1 cellular context compared by ENCODE assay signal in genomic region chr11:9568854-9569587, GRCh38.
TF ChIP-seq lines count a peak whose summit lies in the region.

No MANE protein-coding gene starts in this region.

TF ChIP-seq in HepG2, 621 proteins besides CTCF, POLR2A, EP300 and RAD21 (continued from another document and continues in another):
- peak; percentile 64; the same call in 1 of the 2 replicates for TF ChIP-seq YEATS2 (CRISPR knock-in tag; IDR thresholded peaks at IDR 0.05; ENCODE audit: borderline replicate concordance)
- TF ChIP-seq CHD4 (IDR thresholded peaks at IDR 0.05; ENCODE audit: borderline replicate concordance, low read length) = peak; percentile 38; the same call in 1 of the 2 replicates
- peak; percentile 88 for TF ChIP-seq SALL1 (CRISPR knock-in tag; IDR thresholded peaks at IDR 0.05)
- TF ChIP-seq ZNF615 (CRISPR knock-in tag; IDR thresholded peaks at IDR 0.05; ENCODE audit: borderline replicate concordance) = 0 out of 2 replicates have a peak, but pooled peaks have one; percentile 76
- no peak for TF ChIP-seq PCBP2 (optimal IDR thresholded peaks at IDR 0.05; ENCODE audit: low read depth, low read length, poor library complexity, severe bottlenecking)
- no peak for TF ChIP-seq ZNF484 (CRISPR knock-in tag; IDR thresholded peaks at IDR 0.05; ENCODE audit: borderline replicate concordance, low read depth)
- TF ChIP-seq ZNF788 (CRISPR knock-in tag; IDR thresholded peaks at IDR 0.05; ENCODE audit: borderline replicate concordance) = peak; percentile 84; the same call in 1 of the 2 replicates
- no peak for TF ChIP-seq ETV6 (CRISPR knock-in tag; conservative IDR thresholded peaks at IDR 0.05)
- TF ChIP-seq ATM (IDR thresholded peaks at IDR 0.05; ENCODE audit: borderline replicate concordance) = peak; percentile 90; the same call in 1 of the 2 replicates
- no peak for TF ChIP-seq GATA4 (IDR thresholded peaks at IDR 0.05; ENCODE audit: borderline replicate concordance, low read depth)
- 0 out of 2 replicates have a peak, but pooled peaks have one; percentile 24 for TF ChIP-seq TMF1 (CRISPR knock-in tag; IDR thresholded peaks at IDR 0.05; ENCODE audit: low read depth)
- peak; percentile 60; the same call in 1 of the 2 replicates for TF ChIP-seq ZNF614 (CRISPR knock-in tag; IDR thresholded peaks at IDR 0.05; ENCODE audit: borderline replicate concordance)
- no peak for TF ChIP-seq CBX2 (IDR thresholded peaks at IDR 0.05; ENCODE audit: low read depth, low read length)
- no peak for TF ChIP-seq CBX2 (CRISPR knock-in tag; IDR thresholded peaks at IDR 0.05; ENCODE audit: low read depth)
- TF ChIP-seq ELF3 (CRISPR knock-in tag; IDR thresholded peaks at IDR 0.05) = peak; percentile 86
- peak; percentile 75; the same call in 1 of the 2 replicates for TF ChIP-seq ZNF33A (CRISPR knock-in tag; IDR thresholded peaks at IDR 0.05; ENCODE audit: borderline replicate concordance)
- 0 out of 2 replicates have a peak, but pooled peaks have one; percentile 31 for TF ChIP-seq ZKSCAN1 (IDR thresholded peaks at IDR 0.05; ENCODE audit: low read length)
- TF ChIP-seq CBX5 (CRISPR knock-in tag; IDR thresholded peaks at IDR 0.05; ENCODE audit: borderline replicate concordance) = peak; percentile 75; the same call in 1 of the 2 replicates
- TF ChIP-seq, protein P1, sequence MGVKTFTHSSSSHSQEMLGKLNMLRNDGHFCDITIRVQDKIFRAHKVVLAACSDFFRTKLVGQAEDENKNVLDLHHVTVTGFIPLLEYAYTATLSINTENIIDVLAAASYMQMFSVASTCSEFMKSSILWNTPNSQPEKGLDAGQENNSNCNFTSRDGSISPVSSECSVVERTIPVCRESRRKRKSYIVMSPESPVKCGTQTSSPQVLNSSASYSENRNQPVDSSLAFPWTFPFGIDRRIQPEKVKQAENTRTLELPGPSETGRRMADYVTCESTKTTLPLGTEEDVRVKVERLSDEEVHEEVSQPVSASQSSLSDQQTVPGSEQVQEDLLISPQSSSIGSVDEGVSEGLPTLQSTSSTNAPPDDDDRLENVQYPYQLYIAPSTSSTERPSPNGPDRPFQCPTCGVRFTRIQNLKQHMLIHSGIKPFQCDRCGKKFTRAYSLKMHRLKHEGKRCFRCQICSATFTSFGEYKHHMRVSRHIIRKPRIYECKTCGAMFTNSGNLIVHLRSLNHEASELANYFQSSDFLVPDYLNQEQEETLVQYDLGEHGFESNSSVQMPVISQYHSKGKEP (CRISPR knock-in tag; IDR thresholded peaks at IDR 0.05) = no peak
- TF ChIP-seq ZNF772 (CRISPR knock-in tag; IDR thresholded peaks at IDR 0.05) = peak; percentile 36; the same call in 1 of the 2 replicates
- no peak for TF ChIP-seq HCFC1 (IDR thresholded peaks at IDR 0.05; ENCODE audit: low read depth, low read length)
- TF ChIP-seq ZXDC (CRISPR knock-in tag; IDR thresholded peaks at IDR 0.05) = no peak
- no peak for TF ChIP-seq U2AF2 (IDR thresholded peaks at IDR 0.05; ENCODE audit: low read depth, low read length)
- peak; percentile 98 for TF ChIP-seq HNF4A (CRISPR knock-in tag; IDR thresholded peaks at IDR 0.05)
- no peak for TF ChIP-seq ZNF552 (CRISPR knock-in tag; IDR thresholded peaks at IDR 0.05; ENCODE audit: borderline replicate concordance)
- no peak for TF ChIP-seq ZMYM2 (CRISPR knock-in tag; IDR thresholded peaks at IDR 0.05)
- 0 out of 2 replicates have a peak, but pooled peaks have one; percentile 56 for TF ChIP-seq AFF4 (CRISPR knock-in tag; IDR thresholded peaks at IDR 0.05)
- peak; percentile 87; the same call in 1 of the 2 replicates for TF ChIP-seq DPF2 (CRISPR knock-in tag; IDR thresholded peaks at IDR 0.05; ENCODE audit: borderline replicate concordance, low read depth)
- TF ChIP-seq ZC3H13 (CRISPR knock-in tag; IDR thresholded peaks at IDR 0.05) = peak; percentile 74; the same call in 1 of the 2 replicates
- TF ChIP-seq POLR2AphosphoS5 (IDR thresholded peaks at IDR 0.05; ENCODE audit: low read depth, low read length) = peak; percentile 88
- TF ChIP-seq, protein P2, sequence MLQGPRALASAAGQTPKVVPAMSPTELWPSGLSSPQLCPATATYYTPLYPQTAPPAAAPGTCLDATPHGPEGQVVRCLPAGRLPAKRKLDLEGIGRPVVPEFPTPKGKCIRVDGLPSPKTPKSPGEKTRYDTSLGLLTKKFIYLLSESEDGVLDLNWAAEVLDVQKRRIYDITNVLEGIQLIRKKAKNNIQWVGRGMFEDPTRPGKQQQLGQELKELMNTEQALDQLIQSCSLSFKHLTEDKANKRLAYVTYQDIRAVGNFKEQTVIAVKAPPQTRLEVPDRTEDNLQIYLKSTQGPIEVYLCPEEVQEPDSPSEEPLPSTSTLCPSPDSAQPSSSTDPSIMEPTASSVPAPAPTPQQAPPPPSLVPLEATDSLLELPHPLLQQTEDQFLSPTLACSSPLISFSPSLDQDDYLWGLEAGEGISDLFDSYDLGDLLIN (CRISPR knock-in tag; IDR thresholded peaks at IDR 0.05; ENCODE audit: borderline replicate concordance) = 0 out of 2 replicates have a peak, but pooled peaks have one; percentile 40
- TF ChIP-seq ARID2 (CRISPR knock-in tag; IDR thresholded peaks at IDR 0.05; ENCODE audit: borderline replicate concordance) = peak; percentile 66; the same call in 1 of the 2 replicates
- TF ChIP-seq HMGA1 (CRISPR knock-in tag; conservative IDR thresholded peaks at IDR 0.05) = no peak
- TF ChIP-seq LCORL (IDR thresholded peaks at IDR 0.05) = 0 out of 2 replicates have a peak, but pooled peaks have one; percentile 70
- TF ChIP-seq LCORL (CRISPR knock-in tag; IDR thresholded peaks at IDR 0.05) = peak; percentile 53; the same call in 1 of the 2 replicates
- TF ChIP-seq RBM22 (optimal IDR thresholded peaks at IDR 0.05; ENCODE audit: low read length) = peak; percentile 36
- TF ChIP-seq MAX (IDR thresholded peaks at IDR 0.05) = peak; percentile 67
- TF ChIP-seq ZNF878 (CRISPR knock-in tag; IDR thresholded peaks at IDR 0.05) = peak; percentile 90; the same call in 1 of the 2 replicates
- peak; percentile 88 for TF ChIP-seq ZNF331 (CRISPR knock-in tag; IDR thresholded peaks at IDR 0.05)
- peak; percentile 34; the same call in 1 of the 2 replicates for TF ChIP-seq MLX (CRISPR knock-in tag; IDR thresholded peaks at IDR 0.05)
- TF ChIP-seq, protein P3, sequence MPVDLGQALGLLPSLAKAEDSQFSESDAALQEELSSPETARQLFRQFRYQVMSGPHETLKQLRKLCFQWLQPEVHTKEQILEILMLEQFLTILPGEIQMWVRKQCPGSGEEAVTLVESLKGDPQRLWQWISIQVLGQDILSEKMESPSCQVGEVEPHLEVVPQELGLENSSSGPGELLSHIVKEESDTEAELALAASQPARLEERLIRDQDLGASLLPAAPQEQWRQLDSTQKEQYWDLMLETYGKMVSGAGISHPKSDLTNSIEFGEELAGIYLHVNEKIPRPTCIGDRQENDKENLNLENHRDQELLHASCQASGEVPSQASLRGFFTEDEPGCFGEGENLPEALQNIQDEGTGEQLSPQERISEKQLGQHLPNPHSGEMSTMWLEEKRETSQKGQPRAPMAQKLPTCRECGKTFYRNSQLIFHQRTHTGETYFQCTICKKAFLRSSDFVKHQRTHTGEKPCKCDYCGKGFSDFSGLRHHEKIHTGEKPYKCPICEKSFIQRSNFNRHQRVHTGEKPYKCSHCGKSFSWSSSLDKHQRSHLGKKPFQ (CRISPR knock-in tag; IDR thresholded peaks at IDR 0.05; ENCODE audit: insufficient replicate concordance) = peak; percentile 74
- peak; percentile 25; the same call in 1 of the 2 replicates for TF ChIP-seq STAT5B (CRISPR knock-in tag; IDR thresholded peaks at IDR 0.05)
- peak; percentile 41; the same call in 1 of the 2 replicates for TF ChIP-seq PATZ1 (CRISPR knock-in tag; IDR thresholded peaks at IDR 0.05)
- peak; percentile 86 for TF ChIP-seq ZNF609 (CRISPR knock-in tag; IDR thresholded peaks at IDR 0.05; ENCODE audit: borderline replicate concordance)
